Comparison of ENCODE assay signal across 14 cellular contexts in the genomic region with DNA sequence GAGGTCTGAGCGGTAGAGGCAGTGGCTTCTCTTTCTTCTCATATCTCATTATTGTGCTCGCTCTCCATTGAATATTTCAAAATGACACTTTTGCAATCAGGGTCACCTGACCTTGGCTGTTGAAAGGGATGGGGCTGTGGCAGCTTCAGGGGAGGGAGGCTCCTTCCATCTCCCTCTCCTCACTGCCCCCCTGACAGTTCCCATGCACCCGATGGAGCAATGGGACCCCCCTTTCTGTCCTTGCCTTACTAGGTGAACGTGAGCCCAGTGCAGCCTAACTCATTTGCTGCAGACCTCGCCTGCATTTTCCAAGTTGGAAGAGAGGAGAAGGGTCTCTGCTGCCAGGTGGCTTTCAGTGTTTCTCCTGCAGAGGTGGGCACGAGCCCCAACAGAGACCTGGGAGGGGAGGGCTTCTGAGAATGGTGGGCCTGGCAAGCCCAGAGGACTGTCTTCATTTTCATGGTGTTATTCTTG. TPM values are rescaled to one million over a fixed set of nuclear protein-coding genes. Genes with fewer than 3 reads are reported as not detected.
A peak's percentile ranks its signal among the peaks of the same experiment; 100 is the strongest.
DNase-seq lines count a peak whose midpoint lies in the region; ATAC-seq and TF ChIP-seq lines count a peak whose summit lies in the region.
"Had no signal": no experiment of that assay in that cellular context is flagged by ENCODE, and none has a peak within 500 bp of the region (broad histone marks: within the 10 kb centered on the region; RNA-seq: fewer than 3 reads in every experiment).

No MANE protein-coding gene starts in this region.

- H3K36me3 Mint-ChIP-seq in mesothelial cell of epicardium (peaks cover 4% of the 10 kb centered on the region), CD14-positive monocyte (no peaks in the 10 kb centered on the region)
- H3K36me3 Mint-ChIP-seq: natural killer cell treated with Interleukin-12 subunit alpha and Interleukin-12 subunit beta and Interleukin-15 and Interleukin-18, amount 100 ng/mL, for 72 hours had no signal

- peak overlapping the region; percentile 61 for H3K4me2 ChIP-seq in GM23248 (ENCODE audit: unreplicated experiment)

- H3K9me3 Mint-ChIP-seq in mesothelial cell of epicardium (peaks cover 11% of the 10 kb centered on the region), CD14-positive monocyte (peaks cover 6 to 18% (median 10%) of the 10 kb centered on the region in 7 donors)
- H3K9me3 Mint-ChIP-seq: natural killer cell treated with Interleukin-12 subunit alpha and Interleukin-12 subunit beta and Interleukin-15 and Interleukin-18, amount 100 ng/mL, for 72 hours had no signal

- TF ChIP-seq POLR2A in breast epithelium (IDR thresholded peaks at IDR 0.05), result no peak

- in situ Hi-C loops in GM23248 (cut with MboI), result no loop called here

- peak overlapping the region; percentile 54 for H3K9ac ChIP-seq in GM23248
- no peak overlapping the region for H3K9ac ChIP-seq in stomach smooth muscle (ENCODE audit: low read length in 2 of 2)

- peak overlapping the region; percentile 82 for H2AFZ ChIP-seq in GM23248

- DNase-seq in GM23248 (no peak), breast epithelium (ENCODE audit: low spot score in 2 of 2) (no peak), mesothelial cell of epicardium (ENCODE audit: low spot score in 2 of 2, unreplicated experiment in 2 of 2) (no peak), CD14-positive monocyte (ENCODE audit: low spot score) (no peak), A673 (ENCODE audit: low spot score) (no peak), foreskin melanocyte (no peak)
- DNase-seq: activated CD8-positive, alpha-beta memory T cell treated with anti-CD3 and anti-CD28 coated beads, Interleukin-2, amount 50 U/mL, for 48 hours; activated naive CD4-positive, alpha-beta T cell; GF-D8; T1000 had no signal

- no peak for ATAC-seq in GM21381 (IDR thresholded peaks at IDR 0.05; ENCODE audit: unreplicated experiment)
- ATAC-seq: HCT116 had no signal

- H3K36me3 ChIP-seq in GM23248 (ENCODE audit: low read depth) (no peaks in the 10 kb centered on the region), breast epithelium (no peaks in the 10 kb centered on the region), stomach smooth muscle (ENCODE audit: control insufficient read depth in 2 of 2, insufficient read depth in 2 of 2, low read length in 2 of 2) (no peaks in the 10 kb centered on the region), A673 (ENCODE audit: insufficient read depth, low read length, poor library complexity, severe bottlenecking) (no peaks in the 10 kb centered on the region)

- CTCF ChIA-PET in A673 (lab: Charles Lee), result no interaction called here

- H3K27me3 ChIP-seq in GM23248 (replicated peaks; ENCODE audit: insufficient read depth) (no peaks in the 10 kb centered on the region), breast epithelium (no peaks in the 10 kb centered on the region), stomach smooth muscle (ENCODE audit: control insufficient read depth in 1 of 2, insufficient read depth in 2 of 2, low read length in 2 of 2) (no peaks in the 10 kb centered on the region), A673 (replicated peaks; ENCODE audit: insufficient read depth, low read depth, low read length, poor library complexity) (no peaks in the 10 kb centered on the region)

- BruUV-seq in A673 (replicated peaks; lab: Mats Ljungman, UMichigan), result no TSS peak

- H3K9me2 ChIP-seq in GM23248 (ENCODE audit: insufficient read depth), result no peaks in the 10 kb centered on the region

- H4K20me1 ChIP-seq in GM23248 (ENCODE audit: insufficient read depth), result no peaks in the 10 kb centered on the region

- H3K4me3 ChIP-seq in GM23248, result no peak overlapping the region
- no peak overlapping the region for H3K4me3 ChIP-seq in breast epithelium
- H3K4me3 ChIP-seq in stomach smooth muscle (ENCODE audit: low read length in 2 of 2), result peak overlapping the region; percentile 17 to 44
- no peak overlapping the region for H3K4me3 ChIP-seq in A673 (ENCODE audit: low read depth, low read length, poor library complexity, severe bottlenecking)

- H3K4me1 ChIP-seq in GM23248 (ENCODE audit: insufficient read depth) (peaks cover 13% of the 10 kb centered on the region), breast epithelium (no peaks in the 10 kb centered on the region), stomach smooth muscle (ENCODE audit: control insufficient read depth, insufficient read depth, low read length) (peaks cover 23% of the 10 kb centered on the region), A673 (ENCODE audit: insufficient read depth, low read length, poor library complexity, severe bottlenecking) (no peaks in the 10 kb centered on the region)

- peaks cover 25% of the 10 kb centered on the region for H3F3A ChIP-seq in GM23248 (ENCODE audit: insufficient read depth)

- H3K4me1 Mint-ChIP-seq in mesothelial cell of epicardium (peaks cover 48% of the 10 kb centered on the region), CD14-positive monocyte (peaks cover 11% of the 10 kb centered on the region)

- H3K79me2 ChIP-seq in GM23248 (ENCODE audit: insufficient read depth), result no peaks in the 10 kb centered on the region

- H3K4me3 Mint-ChIP-seq in mesothelial cell of epicardium (no peak overlapping the region), CD14-positive monocyte (no peak overlapping the region)
- H3K4me3 Mint-ChIP-seq: natural killer cell treated with Interleukin-12 subunit alpha and Interleukin-12 subunit beta and Interleukin-15 and Interleukin-18, amount 100 ng/mL, for 72 hours had no signal

- intact Hi-C loops in breast epithelium (cut with DNase I; ENCODE audit: low total_unique reads), result no loop called here
- intact Hi-C loops in CD14-positive monocyte (cut with micrococcal nuclease), result no loop called here
- intact Hi-C loops in A673 (cut with micrococcal nuclease; ENCODE audit: unreplicated experiment), result no loop called here

- no peak for TF ChIP-seq CTCF in breast epithelium (IDR thresholded peaks at IDR 0.05)
- no peak for TF ChIP-seq CTCF in mesothelial cell of epicardium (IDR thresholded peaks at IDR 0.05; ENCODE audit: unreplicated experiment)
- TF ChIP-seq CTCF in CD14-positive monocyte (IDR thresholded peaks at IDR 0.05), result no peak
- TF ChIP-seq CTCF in A673 (conservative IDR thresholded peaks at IDR 0.05; ENCODE audit: low read depth, low read length), result no peak

- WGBS in GM23248 (ENCODE audit: low coverage in 1 of 2, low lambda C conversion rate in 2 of 2, missing lambda C conversion rate in 2 of 2), 2 experiments, result 52 to 58% methylated on average over 6 of the region's 6 CpGs

- H3K27ac ChIP-seq in GM23248 (peak overlapping the region; percentile 43), breast epithelium (peak overlapping the region; percentile 68 to 72), stomach smooth muscle (ENCODE audit: low read length) (peak overlapping the region; percentile 76), A673 (ENCODE audit: low read depth, low read length, poor library complexity, severe bottlenecking) (no peak overlapping the region)

- H3K27me3 Mint-ChIP-seq in mesothelial cell of epicardium (ENCODE audit: low read depth), result no peaks in the 10 kb centered on the region
- peaks cover 14 to 40% (median 18%) of the 10 kb centered on the region in 3 donors for H3K27me3 Mint-ChIP-seq in CD14-positive monocyte (ENCODE audit: low read depth in 3 of 3)

- H3K9me3 ChIP-seq in GM23248 (ENCODE audit: low read depth) (no peaks in the 10 kb centered on the region), breast epithelium (peaks cover 0 to 5% of the 10 kb centered on the region in 2 donors), stomach smooth muscle (ENCODE audit: control insufficient read depth in 2 of 2, low read length in 2 of 2) (peaks cover 0 to 7% of the 10 kb centered on the region in 2 donors), A673 (ENCODE audit: low read depth, low read length, poor library complexity, severe bottlenecking) (no peaks in the 10 kb centered on the region)

- H3K27ac Mint-ChIP-seq in mesothelial cell of epicardium (peak overlapping the region; percentile 92), CD14-positive monocyte (peak overlapping the region in 1 of 7 donors; percentile 12)
- H3K27ac Mint-ChIP-seq: natural killer cell treated with Interleukin-12 subunit alpha and Interleukin-12 subunit beta and Interleukin-15 and Interleukin-18, amount 100 ng/mL, for 72 hours had no signal

- POLR2A ChIA-PET in A673 (lab: Charles Lee; ENCODE audit: low non-redundant PET), result no interaction called here

RNA-seq across cellular contexts. Expression of a gene that starts 17.9 kb away (rescaled TPM):
- 281 and 330 TPM in 2 replicates for total RNA-seq in GM23248 (2014; rRNA removed; shearing (Covaris generic))
- polyA plus RNA-seq in GM23248 (2016; fragmentation: Nextera tagmentation; extraction: Ambion mirVana) (173 and 184 TPM in 2 replicates), CD14-positive monocyte (not detected)
- total RNA-seq in breast epithelium (100 to 1,000 TPM in 2 of 3 donors, 10 to 100 TPM in 1; 12.8 to 502 (median 347) TPM), mesothelial cell of epicardium (24.8 to 26.9 TPM (median 26.0 TPM) in 3 replicates), A673 (2021) (19.2 and 21.4 TPM in 2 replicates)

Comparison
In these comparisons a context has a peak if more than half of its experiments do, and no peak if none do; other contexts are left out.
1. H3K4me3 ChIP-seq: peak in stomach smooth muscle (2 of 2); none in GM23248 (single experiment), breast epithelium (0 of 3) and A673 (single experiment).